8 cellular contexts compared by ENCODE assay signal in genomic region chr11:46393231-46393616, GRCh38. TPM values are rescaled to one million over a fixed set of nuclear protein-coding genes. Genes with fewer than 3 reads are reported as not detected.
DNase-seq lines count a peak whose midpoint lies in the region; ATAC-seq lines count a peak whose summit lies in the region.

No MANE protein-coding gene starts in this region.

- H3K9me3 ChIP-seq in iPS-15b (ENCODE audit: control insufficient read depth, insufficient read depth, low read length): no peaks in the 10 kb centered on the region

- no peak for DNase-seq in activated T-cell treated with anti-CD3 and anti-CD28 coated beads, Interleukin-2, amount 50 U/mL, for 72 hours
- no peak for DNase-seq in activated T-cell treated with anti-CD3 and anti-CD28 coated beads for 4 hours
- DNase-seq in activated CD4-positive, alpha-beta memory T cell treated with anti-CD3 and anti-CD28 coated beads for 36 hours: no peak
- no peak for DNase-seq in NK-92 (lab: John Stamatoyannopoulos, UW; ENCODE audit: unreplicated experiment)

- H3K36me3 ChIP-seq in iPS-15b (ENCODE audit: control insufficient read depth, insufficient read depth, low read length): peaks cover 13% of the 10 kb centered on the region

- H3K4me3 Mint-ChIP-seq in activated T-cell treated with anti-CD3 and anti-CD28 coated beads, Interleukin-2, amount 50 U/mL, for 72 hours: peak overlapping the region; percentile 85 to 92
- peak overlapping the region; percentile 71 for H3K4me3 Mint-ChIP-seq in activated CD4-positive, alpha-beta memory T cell treated with anti-CD3 and anti-CD28 coated beads for 36 hours
- peak overlapping the region; percentile 73 for H3K4me3 Mint-ChIP-seq in stimulated activated memory B cell treated with anti-CD40 and anti-IgM and Interleukin-4, amounts not matched to agents 10 μg/mL and 1 μg/mL and 100 μg/mL, for 72 hours

- H3K27ac Mint-ChIP-seq in activated T-cell treated with anti-CD3 and anti-CD28 coated beads, Interleukin-2, amount 50 U/mL, for 72 hours: no peak overlapping the region
- no peak overlapping the region for H3K27ac Mint-ChIP-seq in activated CD4-positive, alpha-beta memory T cell treated with anti-CD3 and anti-CD28 coated beads for 36 hours
- H3K27ac Mint-ChIP-seq in stimulated activated memory B cell treated with anti-CD40 and anti-IgM and Interleukin-4, amounts not matched to agents 10 μg/mL and 1 μg/mL and 100 μg/mL, for 72 hours: no peak overlapping the region

- H3K9me3 Mint-ChIP-seq in activated T-cell treated with anti-CD3 and anti-CD28 coated beads, Interleukin-2, amount 50 U/mL, for 72 hours: no peaks in the 10 kb centered on the region
- H3K9me3 Mint-ChIP-seq in activated CD4-positive, alpha-beta memory T cell treated with anti-CD3 and anti-CD28 coated beads for 36 hours: no peaks in the 10 kb centered on the region
- H3K9me3 Mint-ChIP-seq in stimulated activated memory B cell treated with anti-CD40 and anti-IgM and Interleukin-4, amounts not matched to agents 10 μg/mL and 1 μg/mL and 100 μg/mL, for 72 hours: no peaks in the 10 kb centered on the region

- peak overlapping the region; percentile 69 for H3K4me3 ChIP-seq in iPS-15b (ENCODE audit: low read depth, low read length)

- peaks cover 30% of the 10 kb centered on the region for H3K27me3 ChIP-seq in iPS-15b (ENCODE audit: control insufficient read depth, insufficient read depth, low read length)

- CTCF ChIA-PET in activated CD4-positive, alpha-beta memory T cell treated with anti-CD3 and anti-CD28 coated beads for 36 hours (lab: Charles Lee): interaction anchor here (0.6 to 7.8 kb wide), 7 partner anchors 19 to 136 kb away, joined by 3 to 83 read pairs (median 4); partner anchors contain the start of gene DGKZ

- H3K27me3 Mint-ChIP-seq in activated T-cell treated with anti-CD3 and anti-CD28 coated beads, Interleukin-2, amount 50 U/mL, for 72 hours (ENCODE audit: low read depth): peaks cover 45% of the 10 kb centered on the region
- peaks cover 32% of the 10 kb centered on the region for H3K27me3 Mint-ChIP-seq in activated CD4-positive, alpha-beta memory T cell treated with anti-CD3 and anti-CD28 coated beads for 36 hours
- peaks cover 43% of the 10 kb centered on the region for H3K27me3 Mint-ChIP-seq in stimulated activated memory B cell treated with anti-CD40 and anti-IgM and Interleukin-4, amounts not matched to agents 10 μg/mL and 1 μg/mL and 100 μg/mL, for 72 hours

- no peak overlapping the region for H3K9ac ChIP-seq in iPS-15b (ENCODE audit: low read depth, low read length)

- peaks cover 28% of the 10 kb centered on the region for H3K4me1 Mint-ChIP-seq in activated T-cell treated with anti-CD3 and anti-CD28 coated beads, Interleukin-2, amount 50 U/mL, for 72 hours (ENCODE audit: low read depth)
- peaks cover 24% of the 10 kb centered on the region for H3K4me1 Mint-ChIP-seq in activated CD4-positive, alpha-beta memory T cell treated with anti-CD3 and anti-CD28 coated beads for 36 hours (ENCODE audit: low read depth)
- peaks cover 31% of the 10 kb centered on the region for H3K4me1 Mint-ChIP-seq in stimulated activated memory B cell treated with anti-CD40 and anti-IgM and Interleukin-4, amounts not matched to agents 10 μg/mL and 1 μg/mL and 100 μg/mL, for 72 hours

- intact Hi-C loops in activated CD4-positive, alpha-beta memory T cell treated with anti-CD3 and anti-CD28 coated beads for 36 hours (cut with micrococcal nuclease): no loop called here

- no peak for ATAC-seq in activated T-cell treated with anti-CD3 and anti-CD28 coated beads, Interleukin-2, amount 50 U/mL, for 72 hours (replicated peaks in 1 of 2)
- ATAC-seq in stimulated activated memory B cell treated with anti-CD40 and anti-IgM and Interleukin-4, amounts not matched to agents 10 μg/mL and 1 μg/mL and 100 μg/mL, for 72 hours: no peak
- no peak for ATAC-seq in GM18870 (IDR thresholded peaks at IDR 0.05; ENCODE audit: unreplicated experiment)
- no peak for ATAC-seq in HG03521 (IDR thresholded peaks at IDR 0.05; ENCODE audit: unreplicated experiment)

- peaks cover 16% of the 10 kb centered on the region for H3K4me1 ChIP-seq in iPS-15b (ENCODE audit: control insufficient read depth, insufficient read depth, low read length)

- H3K36me3 Mint-ChIP-seq in activated T-cell treated with anti-CD3 and anti-CD28 coated beads, Interleukin-2, amount 50 U/mL, for 72 hours (ENCODE audit: insufficient read depth in 2 of 2): peaks cover 0 to 1% of the 10 kb centered on the region in 2 donors
- H3K36me3 Mint-ChIP-seq in activated CD4-positive, alpha-beta memory T cell treated with anti-CD3 and anti-CD28 coated beads for 36 hours: peaks cover 3% of the 10 kb centered on the region
- peaks cover 26% of the 10 kb centered on the region for H3K36me3 Mint-ChIP-seq in stimulated activated memory B cell treated with anti-CD40 and anti-IgM and Interleukin-4, amounts not matched to agents 10 μg/mL and 1 μg/mL and 100 μg/mL, for 72 hours

- POLR2A ChIA-PET in activated CD4-positive, alpha-beta memory T cell treated with anti-CD3 and anti-CD28 coated beads for 36 hours (lab: Charles Lee): interaction anchor here (1.3 kb wide), 1 partner anchor 51 kb away, joined by 3 read pairs; no protein-coding TSS in a partner anchor

RNA-seq across cellular contexts. Expression of gene CHRM4, which starts 1.6 kb away (rescaled TPM):
- total RNA-seq in activated T-cell treated with anti-CD3 and anti-CD28 coated beads, Interleukin-2, amount 50 U/mL, for 72 hours: under 1 TPM; 0.26 to 0.63 TPM
- not detected for total RNA-seq in activated CD4-positive, alpha-beta memory T cell treated with anti-CD3 and anti-CD28 coated beads for 36 hours

RNA-seq across cellular contexts. Expression of gene MDK, which starts 11.8 kb away (rescaled TPM):
- 10 to 100 TPM; 11.9 to 12.8 TPM for total RNA-seq in activated T-cell treated with anti-CD3 and anti-CD28 coated beads, Interleukin-2, amount 50 U/mL, for 72 hours
- 1 to 10 TPM; 5.9 to 7.0 TPM for total RNA-seq in activated CD4-positive, alpha-beta memory T cell treated with anti-CD3 and anti-CD28 coated beads for 36 hours

RNA-seq across cellular contexts. Expression of gene DGKZ, which starts 46.0 kb away (rescaled TPM):
- total RNA-seq in activated T-cell treated with anti-CD3 and anti-CD28 coated beads, Interleukin-2, amount 50 U/mL, for 72 hours: 10 to 100 TPM; 84.2 to 94.0 TPM
- total RNA-seq in activated CD4-positive, alpha-beta memory T cell treated with anti-CD3 and anti-CD28 coated beads for 36 hours: 10 to 100 TPM; 85.3 to 88.7 TPM
